In genomic region chr13:51286135-51287002, GRCh38 we compare ENCODE assay signal across 8 cellular contexts. TPM values are rescaled to one million over a fixed set of nuclear protein-coding genes. Genes with fewer than 3 reads are reported as not detected.
DNase-seq lines count a peak whose midpoint lies in the region; ATAC-seq and TF ChIP-seq lines count a peak whose summit lies in the region.

No MANE protein-coding gene starts in this region.

- H3K4me2 ChIP-seq in KMS-11, result no peak overlapping the region

- H3K9ac ChIP-seq in KMS-11, result no peak overlapping the region

- H4K20me1 ChIP-seq in KMS-11 (ENCODE audit: insufficient read depth), result no peaks in the 10 kb centered on the region

- TF ChIP-seq CTCF in KMS-11 (conservative IDR thresholded peaks at IDR 0.05; ENCODE audit: low read depth, low read length) (peak; percentile 77), fibroblast of villous mesenchyme (IDR thresholded peaks at IDR 0.05; ENCODE audit: insufficient read depth, low read depth, low read length) (peak; percentile 97)

- peaks cover 5% of the 10 kb centered on the region for H3K4me1 Mint-ChIP-seq in activated T-helper 2 cell treated with anti-CD3 and anti-CD28 coated beads, Interferon-gamma antibody, Interleukin-2, Interleukin-4, amounts not matched to agents 10 μg/mL and 5 μg/mL and 100 μg/mL, durations not matched to agents 14 hours and 24 hours and 36 hours (ENCODE audit: low read depth)

- no peaks in the 10 kb centered on the region for H3K27me3 ChIP-seq in KMS-11 (ENCODE audit: insufficient read depth, low read depth)

- no peaks in the 10 kb centered on the region for H3K79me2 ChIP-seq in KMS-11 (ENCODE audit: insufficient read depth, low read depth)

- no peaks in the 10 kb centered on the region for H3K9me3 Mint-ChIP-seq in activated T-helper 2 cell treated with anti-CD3 and anti-CD28 coated beads, Interferon-gamma antibody, Interleukin-2, Interleukin-4, amounts not matched to agents 10 μg/mL and 5 μg/mL and 100 μg/mL, durations not matched to agents 14 hours and 24 hours and 36 hours

- peak overlapping the region; percentile 59; the same call in 1 of the 2 replicates for H2AFZ ChIP-seq in KMS-11 (ENCODE audit: low read depth)

- H3K4me3 Mint-ChIP-seq in activated T-helper 2 cell treated with anti-CD3 and anti-CD28 coated beads, Interferon-gamma antibody, Interleukin-2, Interleukin-4, amounts not matched to agents 10 μg/mL and 5 μg/mL and 100 μg/mL, durations not matched to agents 14 hours and 24 hours and 36 hours (ENCODE audit: low read depth), result no peak overlapping the region

- H3K4me1 ChIP-seq in KMS-11 (ENCODE audit: low read depth, poor library complexity, severe bottlenecking), result peaks cover 2% of the 10 kb centered on the region

- intact Hi-C loops in activated T-helper 2 cell treated with anti-CD3 and anti-CD28 coated beads, Interferon-gamma antibody, Interleukin-2, Interleukin-4, amounts not matched to agents 10 μg/mL and 5 μg/mL and 100 μg/mL, durations not matched to agents 14 hours and 24 hours and 36 hours (cut with micrococcal nuclease), result loop anchor here (1.0 kb wide), 2 partner anchors 137 to 161 kb away; no protein-coding TSS in a partner anchor

- H3K36me3 Mint-ChIP-seq in activated T-helper 2 cell treated with anti-CD3 and anti-CD28 coated beads, Interferon-gamma antibody, Interleukin-2, Interleukin-4, amounts not matched to agents 10 μg/mL and 5 μg/mL and 100 μg/mL, durations not matched to agents 14 hours and 24 hours and 36 hours (ENCODE audit: low read depth), result no peaks in the 10 kb centered on the region

- DNase-seq in AG08395 (ENCODE audit: low spot score) (peak; percentile 77), RKO (ENCODE audit: low spot score) (peak; percentile 64), fibroblast of villous mesenchyme (ENCODE audit: low read depth) (peak; percentile 67), nucleus accumbens (lab: John Stamatoyannopoulos, UW) (peak in 51 of 56 donors; percentile 16 to 91 (median 69)), superior temporal gyrus (ENCODE audit: extremely low spot score) (peak; percentile 95)
- peak; percentile 53 for DNase-seq in activated T-helper 2 cell treated with anti-CD3 and anti-CD28 coated beads, Interferon-gamma antibody, Interleukin-2, Interleukin-4, amounts not matched to agents 10 μg/mL and 5 μg/mL and 100 μg/mL, durations not matched to agents 14 hours and 24 hours and 36 hours (ENCODE audit: low spot score)

- H3K36me3 ChIP-seq in KMS-11 (ENCODE audit: insufficient read depth), result no peaks in the 10 kb centered on the region

- ATAC-seq in GM19023 (IDR thresholded peaks at IDR 0.05; ENCODE audit: unreplicated experiment), result peak; percentile 85

- H3K27ac ChIP-seq in KMS-11, result no peak overlapping the region

- no peak overlapping the region for H3K4me3 ChIP-seq in KMS-11 (IDR thresholded peaks at IDR 0.05; ENCODE audit: insufficient read depth, low read depth, low read length)
- H3K4me3 ChIP-seq in fibroblast of villous mesenchyme (ENCODE audit: low read depth, low read length), result no peak overlapping the region

- no peak overlapping the region for H3K27ac Mint-ChIP-seq in activated T-helper 2 cell treated with anti-CD3 and anti-CD28 coated beads, Interferon-gamma antibody, Interleukin-2, Interleukin-4, amounts not matched to agents 10 μg/mL and 5 μg/mL and 100 μg/mL, durations not matched to agents 14 hours and 24 hours and 36 hours

- peaks cover 5% of the 10 kb centered on the region for H3K27me3 Mint-ChIP-seq in activated T-helper 2 cell treated with anti-CD3 and anti-CD28 coated beads, Interferon-gamma antibody, Interleukin-2, Interleukin-4, amounts not matched to agents 10 μg/mL and 5 μg/mL and 100 μg/mL, durations not matched to agents 14 hours and 24 hours and 36 hours (ENCODE audit: low read depth)

RNA-seq across cellular contexts. Expression of gene SERPINE3, which starts 53.1 kb away (rescaled TPM):
- total RNA-seq in activated T-helper 2 cell treated with anti-CD3 and anti-CD28 coated beads, Interferon-gamma antibody, Interleukin-2, Interleukin-4, amounts not matched to agents 10 μg/mL and 5 μg/mL and 100 μg/mL, durations not matched to agents 14 hours and 24 hours and 36 hours, result not detected in 2 replicates
- total RNA-seq in fibroblast of villous mesenchyme, result not detected in 2 replicates
